In genomic region chr16:11032922-11033291, GRCh38 we compare ENCODE assay signal across 11 cellular contexts.
DNase-seq lines count a peak whose midpoint lies in the region; ATAC-seq, FAIRE-seq and TF ChIP-seq lines count a peak whose summit lies in the region.
"Had no signal": no experiment of that assay in that cellular context is flagged by ENCODE, and none has a peak within 500 bp of the region (broad histone marks: within the 10 kb centered on the region; RNA-seq: fewer than 3 reads in every experiment).

No MANE protein-coding gene starts in this region.

- no peaks in the 10 kb centered on the region for H3K9me3 ChIP-seq in neural progenitor cell (ENCODE audit: low read depth)

- no peak overlapping the region for H3K27ac ChIP-seq in neural progenitor cell

- peaks cover 23 to 34% of the 10 kb centered on the region in 2 donors for H3K4me1 Mint-ChIP-seq in natural killer cell treated with Interleukin-12 subunit alpha and Interleukin-12 subunit beta and Interleukin-15 and Interleukin-18, amount 100 ng/mL, for 72 hours (ENCODE audit: low read depth in 2 of 2)
- H3K4me1 Mint-ChIP-seq in natural killer cell: peaks cover 6 to 18% of the 10 kb centered on the region in 2 donors
- H3K4me1 Mint-ChIP-seq in neural progenitor cell: peaks cover 30% of the 10 kb centered on the region
- H3K4me1 Mint-ChIP-seq in CD14-positive monocyte: peaks cover 12% of the 10 kb centered on the region

- no peaks in the 10 kb centered on the region for H3K79me2 ChIP-seq in neural progenitor cell (ENCODE audit: low read depth)

- no peaks in the 10 kb centered on the region for H4K20me1 ChIP-seq in neural progenitor cell (ENCODE audit: low read depth)

- peaks cover 7% of the 10 kb centered on the region for H3K9me3 Mint-ChIP-seq in natural killer cell treated with Interleukin-12 subunit alpha and Interleukin-12 subunit beta and Interleukin-15 and Interleukin-18, amount 100 ng/mL, for 72 hours
- H3K9me3 Mint-ChIP-seq in natural killer cell (peaks cover 0 to 3% of the 10 kb centered on the region in 2 donors), neural progenitor cell (peaks cover 17% of the 10 kb centered on the region), CD14-positive monocyte (peaks cover 3 to 14% (median 8%) of the 10 kb centered on the region in 7 donors)

- no peak for ATAC-seq in natural killer cell treated with Interleukin-12 subunit alpha and Interleukin-12 subunit beta and Interleukin-15 and Interleukin-18, amount 100 ng/mL, for 72 hours
- no peak for ATAC-seq in natural killer cell
- ATAC-seq in GM21390 (IDR thresholded peaks at IDR 0.05; ENCODE audit: unreplicated experiment): no peak

- H3K27me3 ChIP-seq in neural progenitor cell: no peaks in the 10 kb centered on the region

- FAIRE-seq in GM12892 (lab: Jason Lieb, UNC): no peak
- FAIRE-seq: endometrium had no signal

- no peak overlapping the region for H3K4me3 Mint-ChIP-seq in natural killer cell treated with Interleukin-12 subunit alpha and Interleukin-12 subunit beta and Interleukin-15 and Interleukin-18, amount 100 ng/mL, for 72 hours
- H3K4me3 Mint-ChIP-seq in natural killer cell: no peak overlapping the region
- H3K4me3 Mint-ChIP-seq in neural progenitor cell: no peak overlapping the region
- no peak overlapping the region for H3K4me3 Mint-ChIP-seq in CD14-positive monocyte

- no peak overlapping the region for H2AFZ ChIP-seq in neural progenitor cell (replicated peaks)

- DNase-seq in natural killer cell treated with Interleukin-12 subunit alpha and Interleukin-12 subunit beta and Interleukin-15 and Interleukin-18, amount 100 ng/mL, for 72 hours (ENCODE audit: low spot score): no peak
- DNase-seq in natural killer cell: no peak
- peak; percentile 82 for DNase-seq in fibroblast of pulmonary artery (ENCODE audit: low read depth)
- DNase-seq in neural progenitor cell (ENCODE audit: low spot score): peak; percentile 73
- DNase-seq in stimulated activated CD4-positive, alpha-beta T cell treated with anti-CD3 and anti-CD28 coated beads, Interleukin-4, amount 100 ng/mL, for 1 hour: no peak
- DNase-seq in CD14-positive monocyte (ENCODE audit: low spot score): no peak
- DNase-seq in GM12892 (ENCODE audit: insufficient read length): no peak
- DNase-seq: activated naive CD4-positive, alpha-beta T cell; midbrain had no signal

- H3K36me3 Mint-ChIP-seq in natural killer cell treated with Interleukin-12 subunit alpha and Interleukin-12 subunit beta and Interleukin-15 and Interleukin-18, amount 100 ng/mL, for 72 hours: peaks cover 36% of the 10 kb centered on the region
- H3K36me3 Mint-ChIP-seq in natural killer cell: peaks cover 17% of the 10 kb centered on the region
- H3K36me3 Mint-ChIP-seq in neural progenitor cell: peaks cover 32% of the 10 kb centered on the region
- H3K36me3 Mint-ChIP-seq in CD14-positive monocyte: peaks cover 94 to 96% of the 10 kb centered on the region in 2 donors

- H3F3A ChIP-seq in neural progenitor cell (ENCODE audit: low read depth): no peaks in the 10 kb centered on the region

- peak overlapping the region; percentile 36 to 44 for H3K27ac Mint-ChIP-seq in natural killer cell treated with Interleukin-12 subunit alpha and Interleukin-12 subunit beta and Interleukin-15 and Interleukin-18, amount 100 ng/mL, for 72 hours
- H3K27ac Mint-ChIP-seq in natural killer cell (no peak overlapping the region), neural progenitor cell (peak overlapping the region; percentile 19), CD14-positive monocyte (peak overlapping the region in 1 of 7 donors; percentile 46)

- no peak overlapping the region for H3K9ac ChIP-seq in neural progenitor cell

- H3K4me1 ChIP-seq in neural progenitor cell: peaks cover 33% of the 10 kb centered on the region

- TF ChIP-seq CTCF in natural killer cell (IDR thresholded peaks at IDR 0.05) (no peak), fibroblast of pulmonary artery (IDR thresholded peaks at IDR 0.05; ENCODE audit: low read length, missing control alignments) (no peak), neural progenitor cell (IDR thresholded peaks at IDR 0.05) (no peak), CD14-positive monocyte (IDR thresholded peaks at IDR 0.05) (no peak)

- H3K4me3 ChIP-seq in fibroblast of pulmonary artery (replicated peaks; ENCODE audit: low read depth, low read length) (no peak overlapping the region), neural progenitor cell (no peak overlapping the region)

- no peaks in the 10 kb centered on the region for H3K27me3 Mint-ChIP-seq in natural killer cell treated with Interleukin-12 subunit alpha and Interleukin-12 subunit beta and Interleukin-15 and Interleukin-18, amount 100 ng/mL, for 72 hours
- no peaks in the 10 kb centered on the region for H3K27me3 Mint-ChIP-seq in natural killer cell (ENCODE audit: low read depth in 2 of 2)
- no peaks in the 10 kb centered on the region for H3K27me3 Mint-ChIP-seq in neural progenitor cell (ENCODE audit: insufficient read depth, low read depth)
- peaks cover 0 to 1% (median 1%) of the 10 kb centered on the region in 3 donors for H3K27me3 Mint-ChIP-seq in CD14-positive monocyte (ENCODE audit: low read depth in 3 of 3)

- H3K36me3 ChIP-seq in neural progenitor cell: no peaks in the 10 kb centered on the region

- TF ChIP-seq POLR2A in GM12892 (IDR thresholded peaks at IDR 0.05; ENCODE audit: low read depth, low read length): no peak

- intact Hi-C loops in natural killer cell (cut with micrococcal nuclease) (no loop called here), CD14-positive monocyte (cut with micrococcal nuclease) (no loop called here)

- peak overlapping the region; percentile 64 for H3K4me2 ChIP-seq in neural progenitor cell

Comparison
In these comparisons a context has a peak if more than half of its experiments do, and no peak if none do; other contexts are left out.
1. H3K27ac Mint-ChIP-seq: peak in natural killer cell treated with Interleukin-12 subunit alpha and Interleukin-12 subunit beta and Interleukin-15 and Interleukin-18, amount 100 ng/mL, for 72 hours (2 of 2) and neural progenitor cell (single experiment); none in natural killer cell (0 of 2).
2. DNase-seq: peak in fibroblast of pulmonary artery (single experiment) and neural progenitor cell (single experiment); none in natural killer cell treated with Interleukin-12 subunit alpha and Interleukin-12 subunit beta and Interleukin-15 and Interleukin-18, amount 100 ng/mL, for 72 hours (single experiment), natural killer cell (single experiment), stimulated activated CD4-positive, alpha-beta T cell treated with anti-CD3 and anti-CD28 coated beads, Interleukin-4, amount 100 ng/mL, for 1 hour (single experiment), CD14-positive monocyte (single experiment) and GM12892 (single experiment).